ENCODE assay signal across 8 cellular contexts in the genomic region with DNA sequence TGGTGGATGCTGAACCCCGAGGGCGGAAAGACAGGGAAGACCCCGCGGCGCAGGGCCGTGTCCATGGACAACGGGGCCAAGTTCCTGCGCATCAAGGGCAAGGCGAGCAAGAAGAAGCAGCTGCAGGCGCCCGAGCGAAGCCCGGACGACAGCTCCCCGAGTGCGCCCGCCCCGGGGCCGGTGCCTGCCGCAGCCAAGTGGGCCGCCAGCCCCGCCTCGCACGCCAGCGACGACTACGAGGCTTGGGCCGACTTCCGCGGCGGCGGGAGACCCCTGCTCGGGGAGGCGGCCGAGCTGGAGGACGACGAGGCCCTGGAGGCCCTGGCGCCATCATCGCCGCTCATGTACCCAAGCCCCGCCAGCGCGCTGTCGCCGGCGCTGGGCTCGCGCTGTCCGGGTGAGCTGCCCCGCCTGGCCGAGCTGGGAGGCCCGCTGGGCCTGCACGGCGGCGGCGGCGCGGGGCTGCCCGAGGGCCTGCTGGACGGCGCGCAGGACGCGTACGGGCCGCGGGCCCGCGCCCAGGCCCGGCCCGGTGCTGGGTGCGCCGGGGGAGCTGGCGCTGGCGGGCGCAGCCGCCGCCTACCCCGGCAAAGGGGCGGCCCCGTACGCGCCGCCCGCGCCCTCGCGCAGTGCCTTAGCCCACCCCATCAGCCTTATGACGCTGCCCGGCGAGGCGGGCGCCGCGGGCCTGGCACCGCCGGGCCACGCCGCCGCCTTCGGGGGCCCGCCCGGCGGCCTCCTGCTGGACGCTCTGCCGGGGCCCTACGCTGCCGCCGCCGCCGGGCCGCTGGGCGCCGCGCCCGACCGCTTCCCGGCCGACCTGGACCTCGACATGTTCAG. TPM values are rescaled to one million over a fixed set of nuclear protein-coding genes. Genes with fewer than 3 reads are reported as not detected.
A peak's percentile ranks its signal among the peaks of the same experiment; 100 is the strongest.
DNase-seq lines count a peak whose midpoint lies in the region; ATAC-seq and TF ChIP-seq lines count a peak whose summit lies in the region.

No MANE protein-coding gene starts in this region.

- peaks cover 64% of the 10 kb centered on the region for H3K27me3 ChIP-seq in GM23338 (ENCODE audit: insufficient read depth)
- peaks cover 4% of the 10 kb centered on the region for H3K27me3 ChIP-seq in upper lobe of right lung

- H3K36me3 ChIP-seq in GM23338 (ENCODE audit: insufficient read depth) (no peaks in the 10 kb centered on the region), upper lobe of right lung (no peaks in the 10 kb centered on the region)

- H3K9me2 ChIP-seq in GM23338 (ENCODE audit: insufficient read depth): no peaks in the 10 kb centered on the region

- H3K27ac ChIP-seq in GM23338 (ENCODE audit: low read depth): no peak overlapping the region
- peak overlapping the region; percentile 85 for H3K27ac ChIP-seq in upper lobe of right lung

- no peak overlapping the region for H3K27ac Mint-ChIP-seq in GM23338
- H3K27ac Mint-ChIP-seq in T-helper 1 cell treated with Interleukin-12 subunit alpha and Interleukin-12 subunit beta and Interleukin-4 antibody, amounts not matched to agents 30 μg/mL and 1 μg/mL, for 36 hours: no peak overlapping the region
- no peak overlapping the region for H3K27ac Mint-ChIP-seq in memory B cell

- 0 out of 2 replicates have a peak, but pooled peaks cover 3% of the 10 kb centered on the region for H3F3A ChIP-seq in GM23338 (replicated peaks; ENCODE audit: low read depth)

- DNase-seq in GM23338 (ENCODE audit: low spot score): peak; percentile 68
- peak; percentile 72 for DNase-seq in ecto neural progenitor cell (ENCODE audit: low spot score)
- no peak for DNase-seq in memory B cell (ENCODE audit: low spot score in 2 of 2)
- peak; percentile 84 for DNase-seq in upper lobe of right lung
- DNase-seq in KBM-7: no peak
- no peak for DNase-seq in COLO829 (ENCODE audit: low spot score)

- peak overlapping the region; percentile 88; the same call in 1 of the 2 replicates for H2AFZ ChIP-seq in GM23338

- in situ Hi-C loops in KBM-7 (cut with MboI; ENCODE audit: low pct_unique_long_range_greater_than_20kb, low sequenced_read_pairs): no loop called here

- peak overlapping the region; percentile 76 for H3K4me3 Mint-ChIP-seq in GM23338
- H3K4me3 Mint-ChIP-seq in T-helper 1 cell treated with Interleukin-12 subunit alpha and Interleukin-12 subunit beta and Interleukin-4 antibody, amounts not matched to agents 30 μg/mL and 1 μg/mL, for 36 hours: peak overlapping the region; percentile 75
- H3K4me3 Mint-ChIP-seq in memory B cell: peak overlapping the region; percentile 79

- peaks cover 23% of the 10 kb centered on the region; the same call in 1 of the 2 replicates for H3K4me1 ChIP-seq in GM23338 (ENCODE audit: insufficient read depth)
- peaks cover 17% of the 10 kb centered on the region for H3K4me1 ChIP-seq in upper lobe of right lung

- ATAC-seq in GM23338 (peak; percentile 20), memory B cell (ENCODE audit: low read depth) (peak; percentile 57), upper lobe of right lung (peak; percentile 73), GM18502 (IDR thresholded peaks at IDR 0.05; ENCODE audit: poor library complexity, unreplicated experiment) (no peak)

- peak overlapping the region; percentile 99 for H3K4me2 ChIP-seq in GM23338

- TF ChIP-seq CTCF in GM23338 (conservative IDR thresholded peaks at IDR 0.05; ENCODE audit: low read depth in 2 of 2) (no peak), upper lobe of right lung (IDR thresholded peaks at IDR 0.05) (no peak)

- no peaks in the 10 kb centered on the region for H3K79me2 ChIP-seq in GM23338 (replicated peaks; ENCODE audit: insufficient read depth)

- no peaks in the 10 kb centered on the region for H3K9me3 ChIP-seq in upper lobe of right lung

- peaks cover 45% of the 10 kb centered on the region for H3K4me1 Mint-ChIP-seq in GM23338
- peaks cover 4% of the 10 kb centered on the region for H3K4me1 Mint-ChIP-seq in T-helper 1 cell treated with Interleukin-12 subunit alpha and Interleukin-12 subunit beta and Interleukin-4 antibody, amounts not matched to agents 30 μg/mL and 1 μg/mL, for 36 hours (ENCODE audit: low read depth)
- H3K4me1 Mint-ChIP-seq in memory B cell: peaks cover 11% of the 10 kb centered on the region

- H3K36me3 Mint-ChIP-seq in GM23338 (ENCODE audit: low read depth) (no peaks in the 10 kb centered on the region), memory B cell (no peaks in the 10 kb centered on the region)
- no peaks in the 10 kb centered on the region for H3K36me3 Mint-ChIP-seq in T-helper 1 cell treated with Interleukin-12 subunit alpha and Interleukin-12 subunit beta and Interleukin-4 antibody, amounts not matched to agents 30 μg/mL and 1 μg/mL, for 36 hours (ENCODE audit: low read depth)

- H3K4me3 ChIP-seq in GM23338: peak overlapping the region; percentile 86
- peak overlapping the region; percentile 58 for H3K4me3 ChIP-seq in upper lobe of right lung

- peaks cover 43% of the 10 kb centered on the region for H3K27me3 Mint-ChIP-seq in GM23338 (ENCODE audit: insufficient read depth, low read depth, poor library complexity)
- H3K27me3 Mint-ChIP-seq in T-helper 1 cell treated with Interleukin-12 subunit alpha and Interleukin-12 subunit beta and Interleukin-4 antibody, amounts not matched to agents 30 μg/mL and 1 μg/mL, for 36 hours (ENCODE audit: low read depth): peaks cover 69% of the 10 kb centered on the region
- peaks cover 42% of the 10 kb centered on the region for H3K27me3 Mint-ChIP-seq in memory B cell

- no peaks in the 10 kb centered on the region for H3K9me3 Mint-ChIP-seq in GM23338
- H3K9me3 Mint-ChIP-seq in T-helper 1 cell treated with Interleukin-12 subunit alpha and Interleukin-12 subunit beta and Interleukin-4 antibody, amounts not matched to agents 30 μg/mL and 1 μg/mL, for 36 hours: no peaks in the 10 kb centered on the region
- no peaks in the 10 kb centered on the region for H3K9me3 Mint-ChIP-seq in memory B cell

- no peaks in the 10 kb centered on the region for H4K20me1 ChIP-seq in GM23338 (replicated peaks; ENCODE audit: insufficient read depth)

- intact Hi-C loops in upper lobe of right lung (cut with DNase I): no loop called here

TF ChIP-seq in GM23338, 12 proteins besides CTCF, POLR2A, EP300 and RAD21:
- TF ChIP-seq, protein P1, sequence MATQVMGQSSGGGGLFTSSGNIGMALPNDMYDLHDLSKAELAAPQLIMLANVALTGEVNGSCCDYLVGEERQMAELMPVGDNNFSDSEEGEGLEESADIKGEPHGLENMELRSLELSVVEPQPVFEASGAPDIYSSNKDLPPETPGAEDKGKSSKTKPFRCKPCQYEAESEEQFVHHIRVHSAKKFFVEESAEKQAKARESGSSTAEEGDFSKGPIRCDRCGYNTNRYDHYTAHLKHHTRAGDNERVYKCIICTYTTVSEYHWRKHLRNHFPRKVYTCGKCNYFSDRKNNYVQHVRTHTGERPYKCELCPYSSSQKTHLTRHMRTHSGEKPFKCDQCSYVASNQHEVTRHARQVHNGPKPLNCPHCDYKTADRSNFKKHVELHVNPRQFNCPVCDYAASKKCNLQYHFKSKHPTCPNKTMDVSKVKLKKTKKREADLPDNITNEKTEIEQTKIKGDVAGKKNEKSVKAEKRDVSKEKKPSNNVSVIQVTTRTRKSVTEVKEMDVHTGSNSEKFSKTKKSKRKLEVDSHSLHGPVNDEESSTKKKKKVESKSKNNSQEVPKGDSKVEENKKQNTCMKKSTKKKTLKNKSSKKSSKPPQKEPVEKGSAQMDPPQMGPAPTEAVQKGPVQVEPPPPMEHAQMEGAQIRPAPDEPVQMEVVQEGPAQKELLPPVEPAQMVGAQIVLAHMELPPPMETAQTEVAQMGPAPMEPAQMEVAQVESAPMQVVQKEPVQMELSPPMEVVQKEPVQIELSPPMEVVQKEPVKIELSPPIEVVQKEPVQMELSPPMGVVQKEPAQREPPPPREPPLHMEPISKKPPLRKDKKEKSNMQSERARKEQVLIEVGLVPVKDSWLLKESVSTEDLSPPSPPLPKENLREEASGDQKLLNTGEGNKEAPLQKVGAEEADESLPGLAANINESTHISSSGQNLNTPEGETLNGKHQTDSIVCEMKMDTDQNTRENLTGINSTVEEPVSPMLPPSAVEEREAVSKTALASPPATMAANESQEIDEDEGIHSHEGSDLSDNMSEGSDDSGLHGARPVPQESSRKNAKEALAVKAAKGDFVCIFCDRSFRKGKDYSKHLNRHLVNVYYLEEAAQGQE (IDR thresholded peaks at IDR 0.05; ENCODE audit: unreplicated experiment): no peak
- no peak for TF ChIP-seq EZH2phosphoT487 (IDR thresholded peaks at IDR 0.05; ENCODE audit: unreplicated experiment)
- no peak for TF ChIP-seq EZH2 (IDR thresholded peaks at IDR 0.05; ENCODE audit: low read depth, unreplicated experiment)
- no peak for TF ChIP-seq NANOG (IDR thresholded peaks at IDR 0.05; ENCODE audit: borderline replicate concordance)
- TF ChIP-seq ZNF331 (CRISPR knock-in tag; IDR thresholded peaks at IDR 0.05; ENCODE audit: low read depth): no peak
- TF ChIP-seq, protein P2, sequence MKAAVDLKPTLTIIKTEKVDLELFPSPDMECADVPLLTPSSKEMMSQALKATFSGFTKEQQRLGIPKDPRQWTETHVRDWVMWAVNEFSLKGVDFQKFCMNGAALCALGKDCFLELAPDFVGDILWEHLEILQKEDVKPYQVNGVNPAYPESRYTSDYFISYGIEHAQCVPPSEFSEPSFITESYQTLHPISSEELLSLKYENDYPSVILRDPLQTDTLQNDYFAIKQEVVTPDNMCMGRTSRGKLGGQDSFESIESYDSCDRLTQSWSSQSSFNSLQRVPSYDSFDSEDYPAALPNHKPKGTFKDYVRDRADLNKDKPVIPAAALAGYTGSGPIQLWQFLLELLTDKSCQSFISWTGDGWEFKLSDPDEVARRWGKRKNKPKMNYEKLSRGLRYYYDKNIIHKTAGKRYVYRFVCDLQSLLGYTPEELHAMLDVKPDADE (IDR thresholded peaks at IDR 0.05): no peak
- no peak for TF ChIP-seq ZNF114 (CRISPR knock-in tag; IDR thresholded peaks at IDR 0.05)
- no peak for TF ChIP-seq JUNB (IDR thresholded peaks at IDR 0.05; ENCODE audit: unreplicated experiment)
- no peak for TF ChIP-seq STAT1 (IDR thresholded peaks at IDR 0.05; ENCODE audit: unreplicated experiment)
- 0 out of 2 replicates have a peak, but pooled peaks have one; percentile 22 for TF ChIP-seq POLR2AphosphoS5 (IDR thresholded peaks at IDR 0.05; ENCODE audit: low read depth)
- TF ChIP-seq CREB1 (CRISPR knock-in tag; IDR thresholded peaks at IDR 0.05; ENCODE audit: low read depth): peak; percentile 26; the same call in 1 of the 2 replicates

RNA-seq across cellular contexts. Expression of a gene that starts 20.7 kb away (rescaled TPM):
- total RNA-seq in GM23338 (2014; rRNA removed; shearing (Covaris generic)): 4.2 and 4.5 TPM in 2 replicates
- 0.66 and 0.68 TPM in 2 replicates for polyA plus RNA-seq in GM23338 (2016; fragmentation: Nextera tagmentation; extraction: Ambion mirVana)
- total RNA-seq in upper lobe of right lung: 0.43 TPM

Comparison
In these comparisons a context has a peak if more than half of its experiments do, and no peak if none do; other contexts are left out.
1. DNase-seq: peak in GM23338 (single experiment), ecto neural progenitor cell (single experiment) and upper lobe of right lung (single experiment); none in memory B cell (0 of 2), KBM-7 (single experiment) and COLO829 (single experiment).
2. Peak in every context shown above with its lines, with median percentiles within 50 percentile points of each other: H3K4me3 Mint-ChIP-seq.